11 cellular contexts compared by ENCODE assay signal in genomic region chr1:114794038-114794437, GRCh38.
"Had no signal": no experiment of that assay in that cellular context is flagged by ENCODE, and none has a peak within 500 bp of the region (broad histone marks: within the 10 kb centered on the region; RNA-seq: fewer than 3 reads in every experiment).

No MANE protein-coding gene starts in this region.

- H3K9ac ChIP-seq: GM23248 had no signal

- H3K27ac ChIP-seq: GM23248 had no signal

- H3K36me3 ChIP-seq: HAP-1 had no signal

- DNase-seq: GM23248, GOT3, H7, H9, HCEC 1CT, HFFc6 had no signal

- H3K4me2 ChIP-seq: GM23338 had no signal

- ATAC-seq: GM23338, HCT116 had no signal

- H3K4me1 ChIP-seq: HAP-1 had no signal

- FAIRE-seq: H1, H54 had no signal

- H3K4me3 ChIP-seq: GM23248, GM23338, HAP-1 had no signal

- H3K9me3 ChIP-seq: HAP-1 had no signal

- H2AFZ ChIP-seq: GM23248, GM23338 had no signal
